25 cellular contexts compared by ENCODE assay signal in the genomic region with DNA sequence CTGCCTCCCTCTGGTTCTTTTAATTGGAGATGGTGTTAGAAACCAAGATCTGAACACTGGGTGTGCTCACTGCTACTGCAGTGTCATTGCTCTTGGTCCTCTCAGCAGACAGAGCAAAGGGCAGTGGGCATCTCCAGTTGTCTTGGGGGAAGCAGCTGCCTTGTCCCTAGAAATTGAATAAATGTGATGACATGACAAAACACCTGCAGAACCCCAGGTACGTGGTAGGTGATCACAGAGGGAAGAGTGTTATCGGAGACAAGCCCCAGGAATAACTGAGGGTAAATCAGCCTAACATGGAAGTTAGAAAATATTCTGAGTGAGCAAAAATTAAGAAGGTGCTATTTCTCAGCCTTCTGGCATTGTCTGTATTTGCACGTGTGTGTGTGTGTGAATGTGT.
"Had no signal": no experiment of that assay in that cellular context is flagged by ENCODE, and none has a peak within 500 bp of the region (broad histone marks: within the 10 kb centered on the region; RNA-seq: fewer than 3 reads in every experiment).

No MANE protein-coding gene starts in this region.

- H3K4me3 ChIP-seq: gastrocnemius medialis, hepatocyte, lower lobe of right lung, pancreas, smooth muscle cell, suprapubic skin, transverse colon had no signal

- H3K4me1 Mint-ChIP-seq: stimulated activated naive CD8-positive, alpha-beta T cell treated with anti-CD3 and anti-CD28 coated beads, Interleukin-15, amount 100 ng/mL, for 72 hours had no signal

- H3K27ac Mint-ChIP-seq: natural killer cell, progenitor cell of endocrine pancreas had no signal

- H3K4me1 ChIP-seq: gastrocnemius medialis, lower lobe of right lung, pancreas, transverse colon had no signal

- H3K36me3 Mint-ChIP-seq: natural killer cell had no signal

- H3K4me2 ChIP-seq: hepatocyte, smooth muscle cell had no signal

- H3K27me3 ChIP-seq: hepatocyte, pancreas, suprapubic skin, transverse colon had no signal

- H3K9me3 ChIP-seq: gastrocnemius medialis, pancreas, suprapubic skin had no signal

- H3K27ac ChIP-seq: epithelial cell of prostate, gastrocnemius medialis, hepatocyte, lower lobe of right lung, pancreas, suprapubic skin, transverse colon had no signal

- H3K4me3 Mint-ChIP-seq: natural killer cell; stimulated activated naive CD8-positive, alpha-beta T cell treated with anti-CD3 and anti-CD28 coated beads, Interleukin-15, amount 100 ng/mL, for 72 hours had no signal

- FAIRE-seq: islet of Langerhans, pancreas had no signal

- ATAC-seq: esophagus mucosa; gastrocnemius medialis; left colon; left ventricle myocardium superior; lower lobe of right lung; natural killer cell; pancreas; sciatic nerve; stimulated activated naive CD8-positive, alpha-beta T cell treated with anti-CD3 and anti-CD28 coated beads, Interleukin-15, amount 100 ng/mL, for 72 hours had no signal

- DNase-seq: cortex of kidney; effector CD4-positive, alpha-beta T cell; foreskin fibroblast; kidney glomerular epithelial cell; left ventricle myocardium superior; lower lobe of right lung; natural killer cell; occipital lobe; pancreas; stimulated activated CD4-positive, alpha-beta T cell treated with anti-CD3 and anti-CD28 coated beads, Interleukin-12 subunit alpha, Interleukin-12 subunit beta, amount 100 ng/mL, for 4 hours; stimulated activated CD4-positive, alpha-beta T cell treated with anti-CD3 and anti-CD28 coated beads, Interleukin-1b, Interleukin-23, amount 100 ng/mL, for 48 hours; stimulated activated CD4-positive, alpha-beta T cell treated with anti-CD3 and anti-CD28 coated beads, Interleukin-4, amount 100 ng/mL, for 1 hour; stimulated activated naive CD4-positive, alpha-beta T cell; stimulated activated naive CD8-positive, alpha-beta T cell treated with anti-CD3 and anti-CD28 coated beads, Interleukin-15, amount 100 ng/mL, for 72 hours; transverse colon had no signal

- H3K36me3 ChIP-seq: gastrocnemius medialis, lower lobe of right lung, pancreas, suprapubic skin, transverse colon had no signal
